ENCODE assay signal across 8 cellular contexts in the genomic region with DNA sequence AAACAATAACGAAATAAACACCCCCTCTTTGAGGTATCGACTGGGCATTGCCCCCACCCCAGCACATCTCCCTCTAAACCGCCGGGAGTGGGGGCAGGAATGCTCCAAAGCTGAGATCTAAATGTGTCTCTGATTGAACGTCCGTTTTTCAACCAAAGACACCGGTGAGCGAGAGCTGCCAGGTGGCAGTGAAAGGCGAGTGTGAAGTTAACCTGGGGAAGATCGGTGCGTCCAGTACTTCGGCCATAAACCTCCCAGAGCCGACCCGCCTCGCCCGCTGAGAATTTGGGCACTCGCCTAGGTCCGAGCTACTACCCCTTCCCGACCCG. TPM values are rescaled to one million over a fixed set of nuclear protein-coding genes. Genes with fewer than 3 reads are reported as not detected.
A peak's percentile ranks its signal among the peaks of the same experiment; 100 is the strongest.
DNase-seq lines count a peak whose midpoint lies in the region; ATAC-seq and TF ChIP-seq lines count a peak whose summit lies in the region.

No MANE protein-coding gene starts in this region.

- peak overlapping the region; percentile 94 for H3K27ac Mint-ChIP-seq in activated naive CD4-positive, alpha-beta T cell treated with anti-CD3 and anti-CD28 coated beads, Interleukin-2, amount 50 U/mL, for 24 hours
- H3K27ac Mint-ChIP-seq in stimulated activated naive CD8-positive, alpha-beta T cell treated with anti-CD3 and anti-CD28 coated beads, Interleukin-15, amount 100 ng/mL, for 72 hours = peak overlapping the region; percentile 84 to 89

- H3K27me3 ChIP-seq in HUES48 (ENCODE audit: control insufficient read depth, insufficient read depth, low read length) = no peaks in the 10 kb centered on the region
- no peaks in the 10 kb centered on the region for H3K27me3 ChIP-seq in adrenal gland

- peaks cover 1% of the 10 kb centered on the region for H3K36me3 Mint-ChIP-seq in activated naive CD4-positive, alpha-beta T cell treated with anti-CD3 and anti-CD28 coated beads, Interleukin-2, amount 50 U/mL, for 24 hours

- intact Hi-C loops in adrenal gland (cut with DNase I) = no loop called here

- peak overlapping the region; percentile 85 for H3K4me3 ChIP-seq in HUES48 (ENCODE audit: low read depth, low read length)
- H3K4me3 ChIP-seq in adrenal gland = peak overlapping the region; percentile 16 to 89 (median 51)
- peak overlapping the region; percentile 80 for H3K4me3 ChIP-seq in iPS-18c (ENCODE audit: insufficient read depth, low read depth, low read length)

- no peaks in the 10 kb centered on the region for H3K9me3 Mint-ChIP-seq in activated naive CD4-positive, alpha-beta T cell treated with anti-CD3 and anti-CD28 coated beads, Interleukin-2, amount 50 U/mL, for 24 hours
- H3K9me3 Mint-ChIP-seq in stimulated activated naive CD8-positive, alpha-beta T cell treated with anti-CD3 and anti-CD28 coated beads, Interleukin-15, amount 100 ng/mL, for 72 hours = no peaks in the 10 kb centered on the region

- 0 to 1% (median 0%) methylated on average over 9 to 20 of the region's 20 CpGs for WGBS in adrenal gland, 4 donors

- no peak for TF ChIP-seq POLR2A in adrenal gland (IDR thresholded peaks at IDR 0.05)

- H3K27ac ChIP-seq in HUES48 (ENCODE audit: low read depth, low read length) (peak overlapping the region; percentile 77), adrenal gland (peak overlapping the region in 3 of 5 donors; percentile 88 to 91 (median 89))

- peaks cover 38% of the 10 kb centered on the region for H3K4me1 Mint-ChIP-seq in activated naive CD4-positive, alpha-beta T cell treated with anti-CD3 and anti-CD28 coated beads, Interleukin-2, amount 50 U/mL, for 24 hours
- H3K4me1 Mint-ChIP-seq in stimulated activated naive CD8-positive, alpha-beta T cell treated with anti-CD3 and anti-CD28 coated beads, Interleukin-15, amount 100 ng/mL, for 72 hours = peaks cover 41% of the 10 kb centered on the region

- DNase-seq in activated naive CD4-positive, alpha-beta T cell (lab: John Stamatoyannopoulos, UW) = no peak
- DNase-seq in adrenal gland (no peak), epidermal melanocyte (ENCODE audit: insufficient read length, low spot score) (no peak)
- DNase-seq in stimulated activated naive CD8-positive, alpha-beta T cell treated with anti-CD3 and anti-CD28 coated beads, Interleukin-15, amount 100 ng/mL, for 72 hours = no peak

- no peak for TF ChIP-seq CTCF in adrenal gland (IDR thresholded peaks at IDR 0.05)

- no peaks in the 10 kb centered on the region for H3K27me3 Mint-ChIP-seq in activated naive CD4-positive, alpha-beta T cell treated with anti-CD3 and anti-CD28 coated beads, Interleukin-2, amount 50 U/mL, for 24 hours
- H3K27me3 Mint-ChIP-seq in stimulated activated naive CD8-positive, alpha-beta T cell treated with anti-CD3 and anti-CD28 coated beads, Interleukin-15, amount 100 ng/mL, for 72 hours = no peaks in the 10 kb centered on the region

- H3K4me3 Mint-ChIP-seq in activated naive CD4-positive, alpha-beta T cell treated with anti-CD3 and anti-CD28 coated beads, Interleukin-2, amount 50 U/mL, for 24 hours = peak overlapping the region; percentile 97
- H3K4me3 Mint-ChIP-seq in stimulated activated naive CD8-positive, alpha-beta T cell treated with anti-CD3 and anti-CD28 coated beads, Interleukin-15, amount 100 ng/mL, for 72 hours = peak overlapping the region; percentile 95

- ATAC-seq in stimulated activated naive CD8-positive, alpha-beta T cell treated with anti-CD3 and anti-CD28 coated beads, Interleukin-15, amount 100 ng/mL, for 72 hours = no peak
- no peak for ATAC-seq in HG03457 (IDR thresholded peaks at IDR 0.05; ENCODE audit: unreplicated experiment)

- H3K4me1 ChIP-seq in HUES48 (ENCODE audit: control insufficient read depth, insufficient read depth, low read length) = peaks cover 8% of the 10 kb centered on the region
- H3K4me1 ChIP-seq in adrenal gland (replicated peaks in 1 of 2) = peaks cover 6 to 24% of the 10 kb centered on the region in 2 donors

- peak overlapping the region; percentile 83 for H3K9ac ChIP-seq in HUES48 (ENCODE audit: low read depth, low read length)

- H3K36me3 ChIP-seq in HUES48 (ENCODE audit: control insufficient read depth, insufficient read depth, low read length) (peaks cover 23% of the 10 kb centered on the region), adrenal gland (replicated peaks in 1 of 2) (peaks cover 0 to 21% of the 10 kb centered on the region in 2 donors)

- H3K9me3 ChIP-seq in HUES48 (ENCODE audit: control insufficient read depth, insufficient read depth, low read length) = no peaks in the 10 kb centered on the region
- H3K9me3 ChIP-seq in adrenal gland (replicated peaks in 1 of 3) = no peaks in the 10 kb centered on the region
- no peaks in the 10 kb centered on the region for H3K9me3 ChIP-seq in iPS-18c (ENCODE audit: control insufficient read depth, insufficient read depth, low read length)

RNA-seq across cellular contexts. Expression of a gene that starts 0.6 kb away (rescaled TPM):
- total RNA-seq in adrenal gland = 10 to 100 TPM; 22.2 to 38.2 (median 32.3) TPM
- polyA plus RNA-seq in adrenal gland = 10 to 100 TPM; 11.8 to 21.5 (median 18.7) TPM

RNA-seq across cellular contexts. Expression of a gene that starts 14.2 kb away (rescaled TPM):
- total RNA-seq in adrenal gland = not detected
- not detected for polyA plus RNA-seq in adrenal gland

RNA-seq across cellular contexts. Expression of a gene that starts 50.8 kb away (rescaled TPM):
- 10 to 100 TPM; 13.6 to 58.5 (median 27.3) TPM for total RNA-seq in adrenal gland
- 10 to 100 TPM; 16.8 to 39.4 (median 21.0) TPM for polyA plus RNA-seq in adrenal gland
